Comparison of ENCODE assay signal across 9 cellular contexts in the genomic region with DNA sequence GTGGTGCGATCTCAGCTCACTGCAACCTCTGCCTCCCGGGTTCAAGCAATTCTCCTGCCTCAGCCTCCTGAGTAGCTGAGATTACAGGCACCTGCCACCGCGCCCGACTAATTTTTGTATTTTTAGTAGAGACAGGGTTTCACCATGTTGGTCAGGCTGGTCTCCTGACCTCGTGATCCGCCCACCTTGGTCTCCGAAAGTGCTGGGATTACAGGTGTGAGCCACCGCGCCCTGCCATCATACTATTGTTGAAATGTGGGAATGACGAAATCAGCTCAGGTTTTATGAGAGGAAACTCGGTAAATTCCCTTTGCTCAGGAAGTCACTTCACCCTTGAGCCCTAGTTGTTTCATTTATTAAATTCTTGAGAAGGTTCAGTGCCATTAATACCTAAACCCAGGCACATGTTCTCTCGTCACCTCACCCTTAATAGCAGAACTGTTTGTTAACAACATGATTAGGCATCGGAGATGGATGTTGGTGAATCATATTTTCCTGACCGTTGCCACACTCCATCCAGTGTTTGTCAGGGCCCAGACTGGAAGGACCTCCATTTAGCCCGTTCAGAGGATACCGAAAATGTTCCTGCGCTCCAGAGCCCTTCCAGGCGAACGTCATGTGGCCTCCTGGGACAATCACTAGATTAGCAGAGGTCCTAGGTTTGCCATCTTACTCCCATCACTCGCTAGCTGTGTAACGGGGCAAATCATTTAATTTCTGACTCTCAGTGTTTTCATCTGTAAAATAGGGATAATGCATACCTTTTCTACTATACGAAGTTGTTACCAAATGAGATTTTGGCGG. TPM values are rescaled to one million over a fixed set of nuclear protein-coding genes. Genes with fewer than 3 reads are reported as not detected.
DNase-seq lines count a peak whose midpoint lies in the region; ATAC-seq and TF ChIP-seq lines count a peak whose summit lies in the region.
"Had no signal": no experiment of that assay in that cellular context is flagged by ENCODE, and none has a peak within 500 bp of the region (broad histone marks: within the 10 kb centered on the region; RNA-seq: fewer than 3 reads in every experiment).

No MANE protein-coding gene starts in this region.

- CTCF ChIA-PET in T-cell (lab: Charles Lee), result interaction anchor here (0.6 to 1.3 kb wide), 2 partner anchors 9 to 52 kb away, joined by 5 to 6 read pairs; a partner anchor contains a TSS

- intact Hi-C loops in mucosa of descending colon (cut with DNase I, micrococcal nuclease), result no loop called here

- peak overlapping the region; percentile 63 to 77 (median 76) for H3K4me3 Mint-ChIP-seq in T-cell

- H3K27me3 ChIP-seq in H7 (ENCODE audit: control insufficient read depth, insufficient read depth, low read length) (no peaks in the 10 kb centered on the region), SJCRH30 (no peaks in the 10 kb centered on the region)

- POLR2A ChIA-PET in T-cell (lab: Charles Lee), result no interaction called here

- no peak for TF ChIP-seq CTCF in mucosa of descending colon (IDR thresholded peaks at IDR 0.05)

- ATAC-seq in GM18867 (IDR thresholded peaks at IDR 0.05; ENCODE audit: unreplicated experiment), result peak; percentile 54
- ATAC-seq in T-cell (replicated peaks in 1 of 4), result peak in 1 of 4 experiments; percentile 29
- ATAC-seq in mucosa of descending colon, result peak; percentile 22
- ATAC-seq: Panc1 had no signal

- no peaks in the 10 kb centered on the region for H3K36me3 ChIP-seq in H7 (replicated peaks; ENCODE audit: control insufficient read depth, insufficient read depth, low read length)
- no peaks in the 10 kb centered on the region for H3K36me3 ChIP-seq in mucosa of descending colon (ENCODE audit: low read depth)
- H3K36me3 ChIP-seq in SJCRH30, result peaks cover 12% of the 10 kb centered on the region

- no peaks in the 10 kb centered on the region for H3K27me3 Mint-ChIP-seq in T-cell

- H3K4me1 ChIP-seq in mucosa of descending colon (ENCODE audit: low read depth), result no peaks in the 10 kb centered on the region
- no peaks in the 10 kb centered on the region for H3K4me1 ChIP-seq in SJCRH30

- H3K9me3 ChIP-seq in mucosa of descending colon (no peaks in the 10 kb centered on the region), SJCRH30 (replicated peaks) (no peaks in the 10 kb centered on the region)

- H3K27ac ChIP-seq in SJCRH30, result no peak overlapping the region

- peak overlapping the region; percentile 96 to 99 for H3K27ac Mint-ChIP-seq in T-cell

- H3K9me3 Mint-ChIP-seq in T-cell, result no peaks in the 10 kb centered on the region

- DNase-seq in H7 (peak; percentile 4), T-cell (no peak), mucosa of descending colon (no peak), SJCRH30 (no peak), RKO (ENCODE audit: low spot score) (no peak), OCI-M1 (lab: John Stamatoyannopoulos, UW) (no peak), cerebellar nuclear complex (lab: John Stamatoyannopoulos, UW) (no peak)

- H3K4me3 ChIP-seq in H7 (ENCODE audit: insufficient read depth, low read depth, low read length) (no peak overlapping the region), mucosa of descending colon (no peak overlapping the region), SJCRH30 (no peak overlapping the region)

- peaks cover 60 to 70% (median 61%) of the 10 kb centered on the region in 3 donors for H3K4me1 Mint-ChIP-seq in T-cell

- H3K36me3 Mint-ChIP-seq in T-cell, result peaks cover 17% of the 10 kb centered on the region

RNA-seq across cellular contexts. Expression of a gene that starts 20.0 kb away (rescaled TPM):
- total RNA-seq in H7 (2014; rRNA removed; shearing (Covaris generic)), result 8.7 and 18.1 TPM in 2 replicates
- total RNA-seq in T-cell, result 10 to 100 TPM; 77.8 to 94.7 (median 89.7) TPM
- total RNA-seq in mucosa of descending colon, result 10 to 100 TPM; 16.2 to 59.3 (median 27.0) TPM
- 3.1 and 4.5 TPM in 2 replicates for total RNA-seq in SJCRH30 (2014; rRNA removed; shearing (Covaris generic))

RNA-seq across cellular contexts. Expression of a gene that starts 52.5 kb away (rescaled TPM):
- 73.0 and 113 TPM in 2 replicates for total RNA-seq in H7 (2014; rRNA removed; shearing (Covaris generic))
- total RNA-seq in T-cell (100 to 1,000 TPM in 4 of 5 donors, 10 to 100 TPM in 1; 81.6 to 156 (median 132) TPM), mucosa of descending colon (100 to 1,000 TPM; 174 to 194 (median 190) TPM)
- total RNA-seq in SJCRH30 (2014; rRNA removed; shearing (Covaris generic)), result 81.5 and 83.0 TPM in 2 replicates
